Comparison of ENCODE assay signal across 19 cellular contexts in the genomic region with DNA sequence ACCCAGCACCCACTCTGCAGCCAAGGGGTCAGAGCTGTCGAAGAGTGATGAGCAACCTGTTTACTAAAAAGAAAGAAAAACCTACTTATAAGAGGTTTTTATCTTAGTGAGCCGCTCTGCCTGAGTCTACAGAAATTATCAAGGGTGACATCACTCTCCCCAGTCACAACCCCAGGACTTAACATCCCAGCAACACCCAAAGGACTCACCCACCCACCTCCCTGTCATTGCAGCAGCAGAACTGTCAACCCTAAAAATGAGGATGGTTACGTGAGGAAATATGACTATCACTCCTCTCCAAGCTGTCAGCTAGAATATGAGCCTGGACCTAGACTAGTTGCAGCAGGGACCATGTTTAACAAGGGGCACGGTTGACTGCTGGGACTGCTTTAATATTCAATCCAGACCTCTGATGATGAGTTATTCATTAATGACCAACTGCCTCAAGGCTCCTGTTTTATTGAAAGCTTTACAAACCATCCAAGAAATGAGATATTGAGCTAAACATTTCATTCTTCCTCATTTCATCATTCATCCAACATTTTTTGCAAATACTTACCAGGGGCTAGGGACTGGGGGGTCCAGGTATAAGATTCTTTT.
"Had no signal": no experiment of that assay in that cellular context is flagged by ENCODE, and none has a peak within 500 bp of the region (broad histone marks: within the 10 kb centered on the region; RNA-seq: fewer than 3 reads in every experiment).

No MANE protein-coding gene starts in this region.

- H3K4me2 ChIP-seq: smooth muscle cell had no signal

- H3K4me1 Mint-ChIP-seq: naive B cell had no signal

- H3K36me3 ChIP-seq: colonic mucosa, heart right ventricle, neutrophil, right atrium auricular region, suprapubic skin, thyroid gland had no signal

- H3K36me3 Mint-ChIP-seq: naive B cell, type B pancreatic cell had no signal

- H3K9me3 ChIP-seq: colonic mucosa, heart right ventricle, neutrophil, psoas muscle, right atrium auricular region, suprapubic skin, thyroid gland had no signal

- H3K27ac Mint-ChIP-seq: naive B cell, nephron progenitor cell, type B pancreatic cell had no signal

- ATAC-seq: foreskin keratinocyte; heart right ventricle; left ventricle myocardium superior; psoas muscle; stimulated activated naive CD8-positive, alpha-beta T cell treated with anti-CD3 and anti-CD28 coated beads, Interleukin-15, Interleukin-2, amounts not matched to agents 100 U/mL and 50 U/mL, for 24 hours had no signal

- H3K27ac ChIP-seq: colonic mucosa, foreskin keratinocyte, heart right ventricle, neutrophil, psoas muscle, right atrium auricular region, suprapubic skin, thyroid gland had no signal

- H3K27me3 ChIP-seq: colonic mucosa, right atrium auricular region, thyroid gland had no signal

- H3K9me3 Mint-ChIP-seq: nephron progenitor cell, type B pancreatic cell had no signal

- H3K4me3 Mint-ChIP-seq: naive B cell, nephron progenitor cell, type B pancreatic cell had no signal

- H3K4me1 ChIP-seq: colonic mucosa, foreskin keratinocyte, psoas muscle, right atrium auricular region, suprapubic skin, thyroid gland had no signal

- DNase-seq: colonic mucosa; dermis blood vessel endothelial cell; foreskin keratinocyte; heart right ventricle; hypothalamus; left ventricle myocardium superior; mesendoderm; naive B cell; nephron progenitor cell; psoas muscle; stimulated activated CD4-positive, alpha-beta T cell treated with anti-CD3 and anti-CD28 coated beads, Interleukin-2, amount 100 ng/mL, for 48 hours; stimulated activated naive CD8-positive, alpha-beta T cell treated with anti-CD3 and anti-CD28 coated beads, Interleukin-15, Interleukin-2, amounts not matched to agents 100 U/mL and 50 U/mL, for 24 hours; thyroid gland had no signal

- H3K4me3 ChIP-seq: colonic mucosa, heart right ventricle, lung, psoas muscle, right atrium auricular region, smooth muscle cell, suprapubic skin, thyroid gland had no signal
